Comparison of ENCODE assay signal across 1 cellular context in the genomic region with DNA sequence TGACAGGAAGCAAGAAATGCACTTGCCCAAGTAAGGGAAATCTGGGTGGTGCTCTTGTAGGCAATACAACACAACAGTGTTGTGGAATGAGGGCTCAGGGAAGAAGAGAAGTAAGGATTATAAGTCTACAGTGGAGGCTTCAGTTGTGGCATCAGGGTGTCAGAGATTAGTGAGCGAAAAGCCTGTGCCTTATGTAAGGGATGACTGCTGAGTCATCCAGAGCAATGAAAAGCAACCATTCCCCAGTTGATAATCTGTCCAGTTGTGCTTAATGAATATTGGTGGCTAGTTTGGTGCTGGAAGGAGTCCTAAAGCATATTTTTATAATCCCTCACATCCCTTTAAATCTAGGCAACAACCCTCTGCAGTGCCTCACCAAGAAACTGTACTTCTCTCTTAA.
TF ChIP-seq lines count a peak whose summit lies in the region.

No MANE protein-coding gene starts in this region.

TF ChIP-seq in SK-N-SH, 30 proteins besides CTCF, POLR2A, EP300 and RAD21 (continued from another document):
- no peak for TF ChIP-seq SIN3A (IDR thresholded peaks at IDR 0.05; ENCODE audit: borderline replicate concordance, low read depth, low read length)
